Comparison of ENCODE assay signal across 9 cellular contexts in genomic region chr3:134315286-134316106, GRCh38. TPM values are rescaled to one million over a fixed set of nuclear protein-coding genes. Genes with fewer than 3 reads are reported as not detected.
A peak's percentile ranks its signal among the peaks of the same experiment; 100 is the strongest.
DNase-seq lines count a peak whose midpoint lies in the region; ATAC-seq and TF ChIP-seq lines count a peak whose summit lies in the region.
"Had no signal": no experiment of that assay in that cellular context is flagged by ENCODE, and none has a peak within 500 bp of the region (broad histone marks: within the 10 kb centered on the region; RNA-seq: fewer than 3 reads in every experiment).

No MANE protein-coding gene starts in this region.

- intact Hi-C loops in naive thymus-derived CD4-positive, alpha-beta T cell (cut with micrococcal nuclease): no loop called here

- H3K9me3 Mint-ChIP-seq in HFFc6 (no peaks in the 10 kb centered on the region), chondrocyte (ENCODE audit: low read depth) (no peaks in the 10 kb centered on the region)
- H3K9me3 Mint-ChIP-seq in naive thymus-derived CD4-positive, alpha-beta T cell: peaks cover 0 to 2% (median 0%) of the 10 kb centered on the region in 11 donors

- H3K27me3 ChIP-seq in naive thymus-derived CD4-positive, alpha-beta T cell (ENCODE audit: control insufficient read depth in 2 of 2, insufficient read depth in 2 of 2, low read length in 2 of 2): no peaks in the 10 kb centered on the region

- CTCF ChIA-PET in naive thymus-derived CD4-positive, alpha-beta T cell (lab: Charles Lee): no interaction called here

- POLR2A ChIA-PET in naive thymus-derived CD4-positive, alpha-beta T cell (lab: Charles Lee): no interaction called here

- TF ChIP-seq CTCF in HFFc6 (IDR thresholded peaks at IDR 0.05) (no peak), chondrocyte (IDR thresholded peaks at IDR 0.05) (no peak)

- no peaks in the 10 kb centered on the region for H3K36me3 ChIP-seq in naive thymus-derived CD4-positive, alpha-beta T cell (ENCODE audit: control insufficient read depth in 2 of 3, insufficient read depth in 3 of 3, low read length in 3 of 3)

- no peaks in the 10 kb centered on the region for H3K9me3 ChIP-seq in naive thymus-derived CD4-positive, alpha-beta T cell (ENCODE audit: control insufficient read depth in 2 of 3, low read length in 3 of 3)

- H3K27me3 Mint-ChIP-seq in HFFc6 (ENCODE audit: insufficient read depth): no peaks in the 10 kb centered on the region; the same call in 1 of the 2 replicates
- H3K27me3 Mint-ChIP-seq in chondrocyte (ENCODE audit: low read depth): no peaks in the 10 kb centered on the region
- peaks cover 20 to 44% (median 27%) of the 10 kb centered on the region in 5 donors for H3K27me3 Mint-ChIP-seq in naive thymus-derived CD4-positive, alpha-beta T cell

- DNase-seq in HFFc6 (peak; percentile 43), chondrocyte (ENCODE audit: low spot score) (peak; percentile 97), left kidney (ENCODE audit: low read depth, low spot score) (peak; percentile 62), smooth muscle cell of the brain vasculature (ENCODE audit: low read depth, low spot score) (peak; percentile 91), SKM-1 treated with dmso at 0.1 percent for 144 hours (lab: John Stamatoyannopoulos, UW; ENCODE audit: unreplicated experiment) (no peak), NCI-H1048 (lab: John Stamatoyannopoulos, UW) (no peak), GDM1 (lab: John Stamatoyannopoulos, UW) (no peak)
- DNase-seq in naive thymus-derived CD4-positive, alpha-beta T cell: no peak
- DNase-seq: activated effector memory CD4-positive, alpha-beta T cell treated with anti-CD3 and anti-CD28 coated beads, Interleukin-2, amount 50 U/mL, for 16 hours had no signal

- H3K4me3 ChIP-seq in naive thymus-derived CD4-positive, alpha-beta T cell (ENCODE audit: low read length): no peak overlapping the region

- H3K27ac Mint-ChIP-seq in HFFc6 (peak overlapping the region; percentile 94), chondrocyte (ENCODE audit: unreplicated experiment) (peak overlapping the region; percentile 96)
- no peak overlapping the region for H3K27ac Mint-ChIP-seq in naive thymus-derived CD4-positive, alpha-beta T cell

- H3K4me1 Mint-ChIP-seq in HFFc6 (ENCODE audit: low read depth) (peaks cover 76% of the 10 kb centered on the region), chondrocyte (ENCODE audit: low read depth) (peaks cover 75% of the 10 kb centered on the region)
- H3K4me1 Mint-ChIP-seq in naive thymus-derived CD4-positive, alpha-beta T cell: peaks cover 0 to 5% (median 0%) of the 10 kb centered on the region in 7 donors

- ATAC-seq in naive thymus-derived CD4-positive, alpha-beta T cell: no peak

- no peak overlapping the region for H3K27ac ChIP-seq in naive thymus-derived CD4-positive, alpha-beta T cell (ENCODE audit: low read depth, low read length)

- no peaks in the 10 kb centered on the region for H3K36me3 Mint-ChIP-seq in HFFc6 (ENCODE audit: low read depth)
- H3K36me3 Mint-ChIP-seq in chondrocyte (ENCODE audit: low read depth): no peaks in the 10 kb centered on the region
- H3K36me3 Mint-ChIP-seq in naive thymus-derived CD4-positive, alpha-beta T cell: no peaks in the 10 kb centered on the region

- peak overlapping the region; percentile 48 for H3K4me3 Mint-ChIP-seq in HFFc6
- H3K4me3 Mint-ChIP-seq in chondrocyte (ENCODE audit: unreplicated experiment): no peak overlapping the region
- H3K4me3 Mint-ChIP-seq in naive thymus-derived CD4-positive, alpha-beta T cell: no peak overlapping the region

- no peaks in the 10 kb centered on the region for H3K4me1 ChIP-seq in naive thymus-derived CD4-positive, alpha-beta T cell (ENCODE audit: control insufficient read depth in 2 of 2, insufficient read depth in 2 of 2, low read length in 2 of 2)

RNA-seq across cellular contexts. Expression of gene AMOTL2, which starts 58.8 kb away (rescaled TPM):
- total RNA-seq in HFFc6 (2021; fragmentation: NEBNext Ultra II Directional; extraction: Animal tissue kit (Norgen Biotek cat#: 25700)): 100 to 1,000 TPM; 244 to 311 (median 274) TPM
- total RNA-seq in chondrocyte: 145 to 259 TPM (median 256 TPM) in 3 replicates
- not detected for total RNA-seq in naive thymus-derived CD4-positive, alpha-beta T cell
- under 1 TPM in 1 of 2 donors, not detected in 1; 0.10 TPM for polyA plus RNA-seq in naive thymus-derived CD4-positive, alpha-beta T cell

Comparison
In these comparisons a context has a peak if more than half of its experiments do, and no peak if none do; other contexts are left out.
1. DNase-seq: peak in HFFc6 (single experiment), chondrocyte (single experiment), left kidney (single experiment) and smooth muscle cell of the brain vasculature (single experiment); none in SKM-1 treated with dmso at 0.1 percent for 144 hours (single experiment), NCI-H1048 (single experiment), GDM1 (single experiment) and naive thymus-derived CD4-positive, alpha-beta T cell (0 of 9).
2. H3K27ac Mint-ChIP-seq: peak in HFFc6 (single experiment) and chondrocyte (single experiment); none in naive thymus-derived CD4-positive, alpha-beta T cell (0 of 9).
3. RNA of gene AMOTL2, which starts 58.8 kb away (total RNA-seq): 244 to 311 TPM in HFFc6 and 145 to 259 TPM in chondrocyte; not detected in naive thymus-derived CD4-positive, alpha-beta T cell; every median in the first group is over 100 times any median in the second.